12 cellular contexts compared by ENCODE assay signal in genomic region chr17:40058151-40058784, GRCh38. TPM values are rescaled to one million over a fixed set of nuclear protein-coding genes. Genes with fewer than 3 reads are reported as not detected.
DNase-seq lines count a peak whose midpoint lies in the region; ATAC-seq, FAIRE-seq and TF ChIP-seq lines count a peak whose summit lies in the region.
"Had no signal": no experiment of that assay in that cellular context is flagged by ENCODE, and none has a peak within 500 bp of the region (broad histone marks: within the 10 kb centered on the region; RNA-seq: fewer than 3 reads in every experiment).

No MANE protein-coding gene starts in this region.

- H3K9me3 ChIP-seq in IMR-90 (ENCODE audit: control insufficient read depth, insufficient read depth, low read length) = no peaks in the 10 kb centered on the region
- H3K9me3 ChIP-seq in HepG2 (ENCODE audit: low read length) = no peaks in the 10 kb centered on the region
- H3K9me3 ChIP-seq in stomach smooth muscle (ENCODE audit: control insufficient read depth in 2 of 2, low read length in 2 of 2) = no peaks in the 10 kb centered on the region
- H3K9me3 ChIP-seq in CD4-positive, alpha-beta memory T cell (ENCODE audit: control insufficient read depth in 1 of 2, low read length in 2 of 2) = no peaks in the 10 kb centered on the region

- H2BK120ac ChIP-seq in IMR-90 (ENCODE audit: low read depth, low read length) = peak overlapping the region; percentile 68

- H3K4me1 ChIP-seq in IMR-90 (ENCODE audit: control insufficient read depth, insufficient read depth, low read length) = peaks cover 7% of the 10 kb centered on the region; the same call in 1 of the 2 replicates
- H3K4me1 ChIP-seq in HepG2 (ENCODE audit: insufficient read depth, low read length) = peaks cover 49% of the 10 kb centered on the region
- H3K4me1 ChIP-seq in stomach smooth muscle (ENCODE audit: control insufficient read depth, insufficient read depth, low read length) = peaks cover 22% of the 10 kb centered on the region
- H3K4me1 ChIP-seq in CD4-positive, alpha-beta memory T cell (ENCODE audit: insufficient read depth, low read length) = peaks cover 17% of the 10 kb centered on the region

- TF ChIP-seq EP300 in HepG2 (IDR thresholded peaks at IDR 0.05; ENCODE audit: low read depth in 2 of 2, low read length in 2 of 2) = no peak
- no peak for TF ChIP-seq EP300 in HepG2 (CRISPR knock-in tag; IDR thresholded peaks at IDR 0.05; ENCODE audit: borderline replicate concordance)

- H4K5ac ChIP-seq in IMR-90 (ENCODE audit: low read depth, low read length) = peak overlapping the region; percentile 98

- no peak overlapping the region; the same call in 1 of the 2 replicates for H3K4me3 ChIP-seq in IMR-90 (ENCODE audit: insufficient read depth, low read depth, low read length)
- no peak overlapping the region for H3K4me3 ChIP-seq in choroid plexus epithelial cell (ENCODE audit: low read depth, low read length)
- peak overlapping the region in 1 of 3 experiments; percentile 12; a peak in 1 of 6 replicates for H3K4me3 ChIP-seq in HepG2 (replicated peaks in 1 of 3; ENCODE audit: insufficient read depth in 1 of 3, low read depth in 2 of 3, low read length in 3 of 3)
- H3K4me3 ChIP-seq in stomach smooth muscle (ENCODE audit: low read length in 2 of 2) = peak overlapping the region in 1 of 2 donors; percentile 16
- no peak overlapping the region for H3K4me3 ChIP-seq in CD4-positive, alpha-beta memory T cell (ENCODE audit: low read length in 2 of 2)
- H3K4me3 ChIP-seq: SK-N-MC had no signal

- BruUV-seq in IMR-90 (replicated peaks; lab: Mats Ljungman, UMichigan) (no TSS peak), HepG2 (replicated peaks; lab: Mats Ljungman, UMichigan) (no TSS peak)

- CTCF ChIA-PET in IMR-90 (lab: Yijun Ruan, JAX) (interaction anchor here (0.9 kb wide), 1 partner anchor 12 kb away, joined by 3 read pairs; no protein-coding TSS in a partner anchor), HepG2 (lab: Yijun Ruan, JAX; ENCODE audit: low intra/inter-chr PET ratio, low total read pairs) (no interaction called here)
- CTCF ChIA-PET in CD4-positive, alpha-beta memory T cell (lab: Charles Lee; ENCODE audit: partially characterized antibody) = interaction anchor here (0.7 to 26.4 kb wide), 6 partner anchors 11 to 49 kb away, joined by 3 to 543 read pairs (median 6); partner anchors contain the start of gene NR1D1

- H3K79me2 ChIP-seq in HepG2 (ENCODE audit: insufficient read depth, low read length) = peaks cover 7% of the 10 kb centered on the region

- no peak for TF ChIP-seq RAD21 in IMR-90 (IDR thresholded peaks at IDR 0.05; ENCODE audit: low read length)
- TF ChIP-seq RAD21 in HepG2 (CRISPR knock-in tag; IDR thresholded peaks at IDR 0.05) = no peak

- H3K14ac ChIP-seq in IMR-90 (replicated peaks; ENCODE audit: low read depth, low read length) = peak overlapping the region; percentile 74

- H2BK20ac ChIP-seq in IMR-90 (ENCODE audit: low read depth, low read length) = peak overlapping the region; percentile 16

- H4K20me1 ChIP-seq in IMR-90 (ENCODE audit: insufficient read depth, low read length) = no peaks in the 10 kb centered on the region
- H4K20me1 ChIP-seq in HepG2 (ENCODE audit: insufficient read depth, low read length) = no peaks in the 10 kb centered on the region

- intact Hi-C loops in IMR-90 (cut with micrococcal nuclease) = no loop called here
- intact Hi-C loops in HepG2 (cut with micrococcal nuclease; ENCODE audit: unreplicated experiment) = no loop called here
- intact Hi-C loops in CD4-positive, alpha-beta memory T cell (cut with micrococcal nuclease) = no loop called here

- H3K9me3 Mint-ChIP-seq in CD4-positive, alpha-beta memory T cell = no peaks in the 10 kb centered on the region
- H3K9me3 Mint-ChIP-seq: stimulated activated naive CD8-positive, alpha-beta T cell treated with anti-CD3 and anti-CD28 coated beads, Interleukin-15, amount 100 ng/mL, for 72 hours had no signal

- in situ Hi-C loops in IMR-90 (cut with MboI; ENCODE audit: low sequenced_read_pairs) (no loop called here), HepG2 (cut with HindIII; ENCODE audit: extremely low pct_ligation_motif_present, low pct_unique_long_range_greater_than_20kb) (no loop called here)

- H2BK15ac ChIP-seq in IMR-90 (ENCODE audit: low read depth, low read length) = peak overlapping the region; percentile 58; the same call in 1 of the 3 replicates

- peak; percentile 46 for DNase-seq in IMR-90
- peak; percentile 59 for DNase-seq in choroid plexus epithelial cell (ENCODE audit: low read depth)
- DNase-seq in HepG2 (ENCODE audit: low spot score) = no peak
- DNase-seq in T-helper 2 cell = no peak
- DNase-seq in glomerular visceral epithelial cell (ENCODE audit: extremely low spot score) = no peak
- no peak for DNase-seq in CD4-positive, alpha-beta memory T cell
- DNase-seq: NCI-H510A; stimulated activated naive CD8-positive, alpha-beta T cell treated with anti-CD3 and anti-CD28 coated beads, Interleukin-15, amount 100 ng/mL, for 72 hours had no signal

- H2BK5ac ChIP-seq in IMR-90 (ENCODE audit: low read depth, low read length, poor library complexity, severe bottlenecking) = no peak overlapping the region

- H3K27ac ChIP-seq in IMR-90 (ENCODE audit: insufficient read depth, low read length) = no peak overlapping the region
- no peak overlapping the region for H3K27ac ChIP-seq in HepG2 (ENCODE audit: extremely low read length, insufficient read depth, low read length)
- H3K27ac ChIP-seq in stomach smooth muscle (ENCODE audit: low read length) = peak overlapping the region; percentile 53
- H3K27ac ChIP-seq in CD4-positive, alpha-beta memory T cell (ENCODE audit: low read depth, low read length) = no peak overlapping the region
- H3K27ac ChIP-seq: SK-N-MC had no signal

- peak overlapping the region; percentile 47 for H2AK9ac ChIP-seq in IMR-90 (replicated peaks; ENCODE audit: low read depth, low read length, poor library complexity)

- peak overlapping the region in 1 of 7 donors; percentile 42 for H3K27ac Mint-ChIP-seq in CD4-positive, alpha-beta memory T cell

- H3K9me1 ChIP-seq in IMR-90 (ENCODE audit: insufficient read depth, low read length) = 0 out of 2 replicates have a peak, but pooled peaks cover 3% of the 10 kb centered on the region

- POLR2A ChIA-PET in IMR-90 (lab: Charles Lee; ENCODE audit: unreplicated experiment) (no interaction called here), HepG2 (lab: Yijun Ruan, JAX) (interaction anchor here (0.9 to 1.4 kb wide), 4 partner anchors 42 to 259 kb away, joined by 3 to 4 read pairs (median 3); partner anchors contain the start of gene NR1D1)
- POLR2A ChIA-PET in CD4-positive, alpha-beta memory T cell (lab: Charles Lee; ENCODE audit: partially characterized antibody) = interaction anchor here (1.0 kb wide), 1 partner anchor 11 kb away, joined by 3 read pairs; no protein-coding TSS in a partner anchor

- H3K36me3 Mint-ChIP-seq in CD4-positive, alpha-beta memory T cell = peaks cover 4 to 5% of the 10 kb centered on the region in 2 donors

- peak overlapping the region; percentile 86 to 88 for H4K8ac ChIP-seq in IMR-90 (ENCODE audit: low read depth in 2 of 2, low read length in 2 of 2)

- dilution Hi-C loops in IMR-90 (cut with HindIII; ENCODE audit: low sequenced_read_pairs, unreplicated experiment) = no loop called here

- H3K4me3 Mint-ChIP-seq in CD4-positive, alpha-beta memory T cell = no peak overlapping the region
- H3K4me3 Mint-ChIP-seq: stimulated activated naive CD8-positive, alpha-beta T cell treated with anti-CD3 and anti-CD28 coated beads, Interleukin-15, amount 100 ng/mL, for 72 hours had no signal

- no CpG with 5 or more reads among the region's 8 CpGs for WGBS in IMR-90 (ENCODE audit: extremely low coverage in 2 of 2, insufficient read length in 1 of 2), 2 experiments
- WGBS in HepG2 (ENCODE audit: low lambda C conversion rate) = 54% methylated on average over 8 of the region's 8 CpGs

- H4K91ac ChIP-seq in IMR-90 (ENCODE audit: insufficient read depth, low read depth, low read length) = 0 out of 2 replicates have a peak overlapping the region, but pooled peaks have one; percentile 55

- H3K23ac ChIP-seq in IMR-90 (ENCODE audit: low read depth, low read length) = peak overlapping the region; percentile 48; the same call in 1 of the 2 replicates

- peaks cover 14 to 27% (median 18%) of the 10 kb centered on the region in 4 donors for H3K4me1 Mint-ChIP-seq in CD4-positive, alpha-beta memory T cell

- no peak for FAIRE-seq in HepG2 (lab: Jason Lieb, UNC)
- FAIRE-seq: frontal cortex had no signal

- H3K4me2 ChIP-seq in IMR-90 (ENCODE audit: low read depth, low read length) (peak overlapping the region; percentile 91), HepG2 (ENCODE audit: low read depth, low read length) (peak overlapping the region; percentile 44)

- ATAC-seq in IMR-90 (ENCODE audit: low read depth) = no peak
- no peak for ATAC-seq in HepG2
- ATAC-seq in GM21447 (IDR thresholded peaks at IDR 0.05; ENCODE audit: unreplicated experiment) = no peak
- ATAC-seq: stimulated activated naive CD8-positive, alpha-beta T cell treated with anti-CD3 and anti-CD28 coated beads, Interleukin-15, amount 100 ng/mL, for 72 hours had no signal

- peaks cover 3 to 8% of the 10 kb centered on the region in 2 donors for H3K27me3 Mint-ChIP-seq in CD4-positive, alpha-beta memory T cell

- no peak for TF ChIP-seq POLR2A in IMR-90 (IDR thresholded peaks at IDR 0.05; ENCODE audit: low read depth, low read length)
- TF ChIP-seq POLR2A in HepG2 (IDR thresholded peaks at IDR 0.05; ENCODE audit: insufficient read depth in 1 of 2, low read depth in 2 of 2, low read length in 2 of 2) = no peak

- H3K56ac ChIP-seq in IMR-90 (ENCODE audit: extremely low read depth, insufficient read depth, low read length) = 0 out of 2 replicates have a peak overlapping the region, but pooled peaks have one; percentile 26

- H2AFZ ChIP-seq in IMR-90 (replicated peaks; ENCODE audit: low read length, poor library complexity) = peak overlapping the region; percentile 90
- H2AFZ ChIP-seq in HepG2 (ENCODE audit: low read length) = peak overlapping the region; percentile 46

- H3K79me1 ChIP-seq in IMR-90 (ENCODE audit: low read depth in 1 of 2, low read length in 2 of 2) = peaks cover 3 to 17% of the 10 kb centered on the region in 2 experiments; a peak in 2 of 4 replicates

- peak overlapping the region; percentile 58 for H3K4ac ChIP-seq in IMR-90 (ENCODE audit: low read depth, low read length)

- H3K36me3 ChIP-seq in IMR-90 (ENCODE audit: control insufficient read depth, insufficient read depth, low read length) (no peaks in the 10 kb centered on the region), HepG2 (replicated peaks in 1 of 2; ENCODE audit: control insufficient read depth in 1 of 2, insufficient read depth in 2 of 2, low read length in 2 of 2) (no peaks in the 10 kb centered on the region), stomach smooth muscle (ENCODE audit: control insufficient read depth in 2 of 2, insufficient read depth in 2 of 2, low read length in 2 of 2) (no peaks in the 10 kb centered on the region)
- no peaks in the 10 kb centered on the region for H3K36me3 ChIP-seq in CD4-positive, alpha-beta memory T cell (ENCODE audit: insufficient read depth, low read length)

- peak overlapping the region; percentile 89 for H3K18ac ChIP-seq in IMR-90 (ENCODE audit: low read depth, low read length)

- H3K27me3 ChIP-seq in IMR-90 (ENCODE audit: control insufficient read depth, insufficient read depth, low read length) (no peaks in the 10 kb centered on the region), HepG2 (ENCODE audit: control insufficient read depth in 1 of 2, insufficient read depth in 2 of 2, low read length in 2 of 2) (peaks cover 4 to 45% of the 10 kb centered on the region in 2 experiments; a peak in 4 of 5 replicates), stomach smooth muscle (ENCODE audit: control insufficient read depth in 1 of 2, insufficient read depth in 2 of 2, low read length in 2 of 2) (no peaks in the 10 kb centered on the region)
- H3K27me3 ChIP-seq in CD4-positive, alpha-beta memory T cell (ENCODE audit: insufficient read depth, low read length) = peaks cover 3% of the 10 kb centered on the region

- H3K9ac ChIP-seq in IMR-90 (ENCODE audit: low read depth, low read length) (peak overlapping the region; percentile 63), HepG2 (ENCODE audit: insufficient read depth, low read depth, low read length) (0 out of 2 replicates have a peak overlapping the region, but pooled peaks have one; percentile 5), stomach smooth muscle (ENCODE audit: low read length in 2 of 2) (peak overlapping the region; percentile 1 to 54)

- TF ChIP-seq CTCF in IMR-90 (conservative IDR thresholded peaks at IDR 0.05; ENCODE audit: low read depth, low read length) (no peak), choroid plexus epithelial cell (conservative IDR thresholded peaks at IDR 0.05; ENCODE audit: low read depth, low read length) (no peak), HepG2 (CRISPR knock-in tag; IDR thresholded peaks at IDR 0.05) (no peak)

- 0 out of 2 replicates have a peak overlapping the region, but pooled peaks have one; percentile 13 for H2AK5ac ChIP-seq in IMR-90 (ENCODE audit: low read depth, low read length)

RNA-seq across cellular contexts. Expression of gene MED24, which starts 4.1 kb away (rescaled TPM):
- total RNA-seq in IMR-90 (2012; rRNA removed) = 18.6 and 25.8 TPM in 2 replicates
- 73.6 and 79.0 TPM in 2 replicates for polyA plus RNA-seq in IMR-90 (2012; rRNA removed)
- polyA plus RNA-seq in IMR-90 (2012; cell fraction: cytosol; rRNA removed) = 29.9 and 49.0 TPM in 2 replicates
- polyA plus RNA-seq in IMR-90 (2012; cell fraction: nucleus; rRNA removed; ENCODE audit: low replicate concordance) = 167 and 365 TPM in 2 replicates
- total RNA-seq in HepG2 (2016; rRNA removed; fragmentation: Illumina TruSeq; extraction: Trizol) = 51.1 and 66.5 TPM in 2 replicates
- total RNA-seq in HepG2 (2016; cell fraction: cytosol; rRNA removed; fragmentation: Illumina TruSeq; extraction: Trizol; ENCODE audit: low read depth) = 14.5 and 17.6 TPM in 2 replicates
- 50.7 and 65.1 TPM in 2 replicates for total RNA-seq in HepG2 (2016; cell fraction: insoluble cytoplasmic fraction; rRNA removed; fragmentation: Illumina TruSeq; extraction: Trizol)
- 26.0 and 27.2 TPM in 2 replicates for total RNA-seq in HepG2 (2016; cell fraction: membrane; rRNA removed; fragmentation: Illumina TruSeq; extraction: Trizol)
- total RNA-seq in HepG2 (2016; cell fraction: nucleus; rRNA removed; fragmentation: Illumina TruSeq; extraction: Trizol) = 65.1 and 70.6 TPM in 2 replicates
- 67.7 and 78.0 TPM in 2 replicates for polyA plus RNA-seq in HepG2 (2011; rRNA removed)
- 28.7 and 32.2 TPM in 2 replicates for polyA plus RNA-seq in HepG2 (2011; cell fraction: cytosol; rRNA removed)
- 613 and 896 TPM in 2 replicates for polyA plus RNA-seq in HepG2 (2011; cell fraction: nucleus; rRNA removed)
- polyA plus RNA-seq in HepG2 (2012) = 70.6 and 74.6 TPM in 2 replicates
- polyA plus RNA-seq in HepG2 (2016; cell fraction: cytosol; fragmentation: Illumina TruSeq; extraction: Trizol; ENCODE audit: low read depth) = 9.7 and 12.0 TPM in 2 replicates
- polyA plus RNA-seq in HepG2 (2016; cell fraction: insoluble cytoplasmic fraction; fragmentation: Illumina TruSeq; extraction: Trizol; ENCODE audit: low read depth) = 46.8 and 59.5 TPM in 2 replicates
- 20.4 and 23.8 TPM in 2 replicates for polyA plus RNA-seq in HepG2 (2016; cell fraction: membrane; fragmentation: Illumina TruSeq; extraction: Trizol; ENCODE audit: low read depth)
- 182 and 188 TPM in 2 replicates for polyA plus RNA-seq in HepG2 (2016; cell fraction: nucleus; fragmentation: Illumina TruSeq; extraction: Trizol; ENCODE audit: insufficient read depth, low read depth)
- polyA minus RNA-seq in HepG2 (2011; rRNA and poly(A)+ RNA removed; ENCODE audit: low replicate concordance) = 133 and 240 TPM in 2 replicates
- polyA minus RNA-seq in HepG2 (2011; cell fraction: cytosol; rRNA and poly(A)+ RNA removed) = 49.1 and 58.4 TPM in 2 replicates
- polyA minus RNA-seq in HepG2 (2011; cell fraction: nucleus; rRNA and poly(A)+ RNA removed) = 159 and 161 TPM in 2 replicates
- 10 to 100 TPM; 81.1 to 93.0 TPM for total RNA-seq in CD4-positive, alpha-beta memory T cell
- polyA plus RNA-seq in CD4-positive, alpha-beta memory T cell = 10 to 100 TPM; 34.0 to 46.2 TPM

RNA-seq across cellular contexts. Expression of gene THRA, which starts 4.5 kb away (rescaled TPM):
- total RNA-seq in IMR-90 (2012; rRNA removed) (20.8 and 22.0 TPM in 2 replicates), HepG2 (2016; rRNA removed; fragmentation: Illumina TruSeq; extraction: Trizol) (9.9 and 10.4 TPM in 2 replicates)
- polyA plus RNA-seq in IMR-90 (2012; rRNA removed) (21.9 and 23.4 TPM in 2 replicates), HepG2 (2011; rRNA removed) (8.0 and 8.6 TPM in 2 replicates)
- polyA plus RNA-seq in IMR-90 (2012; cell fraction: cytosol; rRNA removed) = 22.4 and 25.8 TPM in 2 replicates
- 17.8 and 22.5 TPM in 2 replicates for polyA plus RNA-seq in IMR-90 (2012; cell fraction: nucleus; rRNA removed; ENCODE audit: low replicate concordance)
- total RNA-seq in HepG2 (2016; cell fraction: cytosol; rRNA removed; fragmentation: Illumina TruSeq; extraction: Trizol; ENCODE audit: low read depth) = 4.9 and 5.0 TPM in 2 replicates
- 8.1 and 10.9 TPM in 2 replicates for total RNA-seq in HepG2 (2016; cell fraction: insoluble cytoplasmic fraction; rRNA removed; fragmentation: Illumina TruSeq; extraction: Trizol)
- total RNA-seq in HepG2 (2016; cell fraction: membrane; rRNA removed; fragmentation: Illumina TruSeq; extraction: Trizol) = 12.8 TPM in 2 replicates
- total RNA-seq in HepG2 (2016; cell fraction: nucleus; rRNA removed; fragmentation: Illumina TruSeq; extraction: Trizol) = 5.9 and 6.8 TPM in 2 replicates
- polyA plus RNA-seq in HepG2 (2011; cell fraction: cytosol; rRNA removed) = 7.7 and 8.0 TPM in 2 replicates
- 12.1 and 13.6 TPM in 2 replicates for polyA plus RNA-seq in HepG2 (2011; cell fraction: nucleus; rRNA removed)
- polyA plus RNA-seq in HepG2 (2012) = 11.6 and 15.5 TPM in 2 replicates
- 4.3 TPM in 2 replicates for polyA plus RNA-seq in HepG2 (2016; cell fraction: cytosol; fragmentation: Illumina TruSeq; extraction: Trizol; ENCODE audit: low read depth)
- 8.0 and 12.4 TPM in 2 replicates for polyA plus RNA-seq in HepG2 (2016; cell fraction: insoluble cytoplasmic fraction; fragmentation: Illumina TruSeq; extraction: Trizol; ENCODE audit: low read depth)
- 9.9 and 10.7 TPM in 2 replicates for polyA plus RNA-seq in HepG2 (2016; cell fraction: membrane; fragmentation: Illumina TruSeq; extraction: Trizol; ENCODE audit: low read depth)
- 11.5 and 12.3 TPM in 2 replicates for polyA plus RNA-seq in HepG2 (2016; cell fraction: nucleus; fragmentation: Illumina TruSeq; extraction: Trizol; ENCODE audit: insufficient read depth, low read depth)
- 14.3 and 17.9 TPM in 2 replicates for polyA minus RNA-seq in HepG2 (2011; rRNA and poly(A)+ RNA removed; ENCODE audit: low replicate concordance)
- 5.3 and 7.4 TPM in 2 replicates for polyA minus RNA-seq in HepG2 (2011; cell fraction: cytosol; rRNA and poly(A)+ RNA removed)
- polyA minus RNA-seq in HepG2 (2011; cell fraction: nucleus; rRNA and poly(A)+ RNA removed) = 7.2 and 7.5 TPM in 2 replicates
- 10 to 100 TPM; 35.9 to 41.3 TPM for total RNA-seq in CD4-positive, alpha-beta memory T cell
- 10 to 100 TPM in 1 of 2 donors, 1 to 10 TPM in 1; 5.8 to 11.9 TPM for polyA plus RNA-seq in CD4-positive, alpha-beta memory T cell

RNA-seq across cellular contexts. Expression of gene NR1D1, which starts 42.1 kb away (rescaled TPM):
- 0.28 and 0.36 TPM in 2 replicates for total RNA-seq in IMR-90 (2012; rRNA removed)
- polyA plus RNA-seq in IMR-90 (2012; rRNA removed) = 4.4 and 7.2 TPM in 2 replicates
- polyA plus RNA-seq in IMR-90 (2012; cell fraction: cytosol; rRNA removed) = 4.1 and 8.6 TPM in 2 replicates
- polyA plus RNA-seq in IMR-90 (2012; cell fraction: nucleus; rRNA removed; ENCODE audit: low replicate concordance) = 11.1 and 25.2 TPM in 2 replicates
- 1.4 and 2.1 TPM in 2 replicates for total RNA-seq in HepG2 (2016; rRNA removed; fragmentation: Illumina TruSeq; extraction: Trizol)
- total RNA-seq in HepG2 (2016; cell fraction: cytosol; rRNA removed; fragmentation: Illumina TruSeq; extraction: Trizol; ENCODE audit: low read depth) = 0.88 and 1.1 TPM in 2 replicates
- 1.2 and 1.8 TPM in 2 replicates for total RNA-seq in HepG2 (2016; cell fraction: insoluble cytoplasmic fraction; rRNA removed; fragmentation: Illumina TruSeq; extraction: Trizol)
- 2.2 and 2.4 TPM in 2 replicates for total RNA-seq in HepG2 (2016; cell fraction: membrane; rRNA removed; fragmentation: Illumina TruSeq; extraction: Trizol)
- 3.4 and 4.3 TPM in 2 replicates for total RNA-seq in HepG2 (2016; cell fraction: nucleus; rRNA removed; fragmentation: Illumina TruSeq; extraction: Trizol)
- 2.7 and 3.6 TPM in 2 replicates for polyA plus RNA-seq in HepG2 (2011; rRNA removed)
- 1.5 and 1.6 TPM in 2 replicates for polyA plus RNA-seq in HepG2 (2011; cell fraction: cytosol; rRNA removed)
- 20.3 and 22.7 TPM in 2 replicates for polyA plus RNA-seq in HepG2 (2011; cell fraction: nucleus; rRNA removed)
- 11.1 and 19.6 TPM in 2 replicates for polyA plus RNA-seq in HepG2 (2012)
- polyA plus RNA-seq in HepG2 (2016; cell fraction: cytosol; fragmentation: Illumina TruSeq; extraction: Trizol; ENCODE audit: low read depth) = 0.95 and 1.1 TPM in 2 replicates
- polyA plus RNA-seq in HepG2 (2016; cell fraction: insoluble cytoplasmic fraction; fragmentation: Illumina TruSeq; extraction: Trizol; ENCODE audit: low read depth) = 3.8 and 5.8 TPM in 2 replicates
- 2.5 and 3.4 TPM in 2 replicates for polyA plus RNA-seq in HepG2 (2016; cell fraction: membrane; fragmentation: Illumina TruSeq; extraction: Trizol; ENCODE audit: low read depth)
- 9.5 and 10.0 TPM in 2 replicates for polyA plus RNA-seq in HepG2 (2016; cell fraction: nucleus; fragmentation: Illumina TruSeq; extraction: Trizol; ENCODE audit: insufficient read depth, low read depth)
- polyA minus RNA-seq in HepG2 (2011; rRNA and poly(A)+ RNA removed; ENCODE audit: low replicate concordance) = 3.3 and 6.7 TPM in 2 replicates
- 4.5 and 6.5 TPM in 2 replicates for polyA minus RNA-seq in HepG2 (2011; cell fraction: cytosol; rRNA and poly(A)+ RNA removed)
- 7.6 and 8.1 TPM in 2 replicates for polyA minus RNA-seq in HepG2 (2011; cell fraction: nucleus; rRNA and poly(A)+ RNA removed)
- 10 to 100 TPM; 14.8 to 15.1 TPM for total RNA-seq in CD4-positive, alpha-beta memory T cell
- polyA plus RNA-seq in CD4-positive, alpha-beta memory T cell = 10 to 100 TPM in 1 of 2 donors, 1 to 10 TPM in 1; 5.7 to 12.3 TPM

RNA-seq across cellular contexts. Expression of gene CSF3, which starts 43.0 kb away (rescaled TPM):
- not detected in 2 replicates for total RNA-seq in IMR-90 (2012; rRNA removed)
- not detected in 2 replicates for polyA plus RNA-seq in IMR-90 (2012; rRNA removed)
- 0.03 and 0.05 TPM in 2 replicates for polyA plus RNA-seq in IMR-90 (2012; cell fraction: cytosol; rRNA removed)
- polyA plus RNA-seq in IMR-90 (2012; cell fraction: nucleus; rRNA removed; ENCODE audit: low replicate concordance) = 0.04 TPM in 1 of 2 replicates, not detected in the other
- not detected in 2 replicates for total RNA-seq in HepG2 (2016; rRNA removed; fragmentation: Illumina TruSeq; extraction: Trizol)
- total RNA-seq in HepG2 (2016; cell fraction: cytosol; rRNA removed; fragmentation: Illumina TruSeq; extraction: Trizol; ENCODE audit: low read depth) = not detected in 2 replicates
- not detected in 2 replicates for total RNA-seq in HepG2 (2016; cell fraction: insoluble cytoplasmic fraction; rRNA removed; fragmentation: Illumina TruSeq; extraction: Trizol)
- total RNA-seq in HepG2 (2016; cell fraction: membrane; rRNA removed; fragmentation: Illumina TruSeq; extraction: Trizol) = not detected in 2 replicates
- not detected in 2 replicates for total RNA-seq in HepG2 (2016; cell fraction: nucleus; rRNA removed; fragmentation: Illumina TruSeq; extraction: Trizol)
- 0.07 and 0.09 TPM in 2 replicates for polyA plus RNA-seq in HepG2 (2011; rRNA removed)
- 0.03 and 0.12 TPM in 2 replicates for polyA plus RNA-seq in HepG2 (2011; cell fraction: cytosol; rRNA removed)
- polyA plus RNA-seq in HepG2 (2011; cell fraction: nucleus; rRNA removed) = 0.23 and 0.47 TPM in 2 replicates
- not detected in 2 replicates for polyA plus RNA-seq in HepG2 (2012)
- not detected in 2 replicates for polyA plus RNA-seq in HepG2 (2016; cell fraction: cytosol; fragmentation: Illumina TruSeq; extraction: Trizol; ENCODE audit: low read depth)
- polyA plus RNA-seq in HepG2 (2016; cell fraction: insoluble cytoplasmic fraction; fragmentation: Illumina TruSeq; extraction: Trizol; ENCODE audit: low read depth) = not detected in 2 replicates
- polyA plus RNA-seq in HepG2 (2016; cell fraction: membrane; fragmentation: Illumina TruSeq; extraction: Trizol; ENCODE audit: low read depth) = not detected in 2 replicates
- polyA plus RNA-seq in HepG2 (2016; cell fraction: nucleus; fragmentation: Illumina TruSeq; extraction: Trizol; ENCODE audit: insufficient read depth, low read depth) = 0.39 TPM in 1 of 2 replicates, not detected in the other
- 0.40 TPM in 1 of 2 replicates, not detected in the other for polyA minus RNA-seq in HepG2 (2011; rRNA and poly(A)+ RNA removed; ENCODE audit: low replicate concordance)
- polyA minus RNA-seq in HepG2 (2011; cell fraction: cytosol; rRNA and poly(A)+ RNA removed) = not detected in 2 replicates
- not detected in 2 replicates for polyA minus RNA-seq in HepG2 (2011; cell fraction: nucleus; rRNA and poly(A)+ RNA removed)
- not detected for total RNA-seq in CD4-positive, alpha-beta memory T cell
- not detected for polyA plus RNA-seq in CD4-positive, alpha-beta memory T cell
- total RNA-seq: frontal cortex had no signal

Comparison
In these comparisons a context has a peak if more than half of its experiments do, and no peak if none do; other contexts are left out.
1. DNase-seq: peak in IMR-90 (single experiment) and choroid plexus epithelial cell (single experiment); none in HepG2 (single experiment), T-helper 2 cell (0 of 5), glomerular visceral epithelial cell (single experiment) and CD4-positive, alpha-beta memory T cell (0 of 5).
2. H3K9ac ChIP-seq: peak in every context shown above with its lines; median percentile 63 in IMR-90; 28 in stomach smooth muscle; 5 in HepG2.